ENCODE assay signal across 19 cellular contexts in the genomic region with DNA sequence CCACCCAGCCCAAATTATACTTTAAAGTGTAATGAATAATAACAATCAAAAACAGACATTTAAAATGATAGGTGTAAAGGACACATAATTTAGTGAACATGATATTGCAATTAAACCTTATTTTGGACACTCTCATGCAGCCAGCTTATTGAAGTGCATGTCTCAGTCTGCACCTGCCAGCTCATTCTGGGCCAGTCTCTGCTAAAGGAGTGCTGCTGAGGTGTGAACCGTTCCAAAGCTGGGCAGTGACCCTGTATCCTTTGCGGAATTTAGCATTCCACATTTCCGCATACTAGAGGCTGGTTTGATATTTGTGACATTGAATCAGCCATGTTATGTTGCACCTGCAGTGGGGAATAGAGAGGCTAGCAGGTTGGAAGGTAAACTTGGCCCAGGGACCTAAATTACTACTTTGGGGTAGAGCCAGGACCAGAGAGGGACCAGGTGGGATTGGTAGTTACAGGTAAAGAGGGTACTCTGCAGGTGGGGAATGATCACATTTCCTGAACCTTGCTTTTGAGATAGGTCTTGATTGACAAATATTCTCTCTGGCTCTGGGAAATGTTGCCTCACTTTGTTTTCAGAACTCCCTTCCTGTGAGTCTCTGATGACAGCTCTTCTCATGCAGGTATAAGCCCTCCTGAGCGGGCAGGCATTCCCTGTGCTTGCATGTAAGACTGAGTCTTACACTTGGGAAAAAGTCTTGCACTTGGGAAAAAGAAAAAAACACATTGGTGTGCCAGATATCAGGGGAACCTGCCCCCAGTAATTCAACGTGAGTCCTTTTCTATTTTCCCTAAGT.
"Had no signal": no experiment of that assay in that cellular context is flagged by ENCODE, and none has a peak within 500 bp of the region (broad histone marks: within the 10 kb centered on the region; RNA-seq: fewer than 3 reads in every experiment).

No MANE protein-coding gene starts in this region.

- DNase-seq: activated CD4-positive, alpha-beta T cell treated with anti-CD3 and anti-CD28 coated beads, Interleukin-2, amount 10 ng/mL, durations not matched to agents 24 days and 14 days; activated CD4-positive, CD25-positive, alpha-beta regulatory T cell; activated CD8-positive, alpha-beta memory T cell treated with anti-CD3 and anti-CD28 coated beads, Interleukin-2, amount 50 U/mL, for 4 hours; activated CD8-positive, alpha-beta T cell treated with anti-CD3 and anti-CD28 coated beads, Interleukin-2, amount 10 ng/mL, durations not matched to agents 7 days and 5 days; activated gamma-delta T cell treated with Interleukin-2 at 50 U/mL for 16 hours; activated T-cell treated with anti-CD3 and anti-CD28 coated beads, Interleukin-2, amount 50 U/mL, for 72 hours; amniotic stem cell; effector CD8-positive, alpha-beta T cell; foreskin melanocyte; left cardiac atrium; sigmoid colon; spleen; stimulated activated naive CD8-positive, alpha-beta T cell treated with anti-CD3 and anti-CD28 coated beads, Interleukin-15, amount 100 ng/mL, for 72 hours had no signal

- H3K27me3 ChIP-seq: body of pancreas, sigmoid colon, spleen, upper lobe of left lung had no signal

- H3K4me3 ChIP-seq: body of pancreas, lung, sigmoid colon, spleen, upper lobe of left lung had no signal

- H3K9me3 Mint-ChIP-seq: activated CD4-positive, alpha-beta T cell treated with anti-CD3 and anti-CD28 coated beads, Interleukin-2, amount 10 ng/mL, durations not matched to agents 24 days and 14 days; activated T-cell treated with anti-CD3 and anti-CD28 coated beads, Interleukin-2, amount 50 U/mL, for 72 hours; T-helper 1 cell treated with Interleukin-12 subunit alpha and Interleukin-12 subunit beta and Interleukin-4 antibody, amounts not matched to agents 30 μg/mL and 1 μg/mL, for 36 hours had no signal

- H3K27me3 Mint-ChIP-seq: activated CD4-positive, alpha-beta T cell treated with anti-CD3 and anti-CD28 coated beads, Interleukin-2, amount 10 ng/mL, durations not matched to agents 24 days and 14 days; activated naive CD8-positive, alpha-beta T cell; stimulated activated naive CD8-positive, alpha-beta T cell treated with anti-CD3 and anti-CD28 coated beads, Interleukin-15, amount 100 ng/mL, for 72 hours had no signal

- H3K27ac ChIP-seq: sigmoid colon, spleen had no signal

- H3K9me3 ChIP-seq: sigmoid colon, upper lobe of left lung had no signal

- H3K27ac Mint-ChIP-seq: activated CD4-positive, alpha-beta T cell treated with anti-CD3 and anti-CD28 coated beads, Interleukin-2, amount 10 ng/mL, durations not matched to agents 24 days and 14 days; activated CD8-positive, alpha-beta T cell treated with anti-CD3 and anti-CD28 coated beads, Interleukin-2, amount 10 ng/mL, durations not matched to agents 7 days and 5 days; activated naive CD8-positive, alpha-beta T cell; activated T-cell treated with anti-CD3 and anti-CD28 coated beads, Interleukin-2, amount 50 U/mL, for 72 hours; mesothelial cell of epicardium; T-helper 1 cell treated with Interleukin-12 subunit alpha and Interleukin-12 subunit beta and Interleukin-4 antibody, amounts not matched to agents 30 μg/mL and 1 μg/mL, for 36 hours had no signal

- H3K4me1 Mint-ChIP-seq: mesothelial cell of epicardium had no signal

- ATAC-seq: activated CD8-positive, alpha-beta T cell treated with anti-CD3 and anti-CD28 coated beads, Interleukin-2, amount 10 ng/mL, durations not matched to agents 7 days and 5 days; activated T-cell treated with anti-CD3 and anti-CD28 coated beads, Interleukin-2, amount 50 U/mL, for 72 hours; left cardiac atrium; stimulated activated naive CD8-positive, alpha-beta T cell treated with anti-CD3 and anti-CD28 coated beads, Interleukin-15, amount 100 ng/mL, for 72 hours had no signal

- H3K36me3 ChIP-seq: sigmoid colon, upper lobe of left lung had no signal

- H3K4me3 Mint-ChIP-seq: activated CD4-positive, alpha-beta T cell treated with anti-CD3 and anti-CD28 coated beads, Interleukin-2, amount 10 ng/mL, durations not matched to agents 24 days and 14 days; activated CD8-positive, alpha-beta T cell treated with anti-CD3 and anti-CD28 coated beads, Interleukin-2, amount 10 ng/mL, durations not matched to agents 7 days and 5 days; activated naive CD8-positive, alpha-beta T cell; activated T-cell treated with anti-CD3 and anti-CD28 coated beads, Interleukin-2, amount 50 U/mL, for 72 hours; mesothelial cell of epicardium; stimulated activated naive CD8-positive, alpha-beta T cell treated with anti-CD3 and anti-CD28 coated beads, Interleukin-15, amount 100 ng/mL, for 72 hours; T-helper 1 cell treated with Interleukin-12 subunit alpha and Interleukin-12 subunit beta and Interleukin-4 antibody, amounts not matched to agents 30 μg/mL and 1 μg/mL, for 36 hours had no signal
